ENCODE assay signal across 1 cellular context in the genomic region with DNA sequence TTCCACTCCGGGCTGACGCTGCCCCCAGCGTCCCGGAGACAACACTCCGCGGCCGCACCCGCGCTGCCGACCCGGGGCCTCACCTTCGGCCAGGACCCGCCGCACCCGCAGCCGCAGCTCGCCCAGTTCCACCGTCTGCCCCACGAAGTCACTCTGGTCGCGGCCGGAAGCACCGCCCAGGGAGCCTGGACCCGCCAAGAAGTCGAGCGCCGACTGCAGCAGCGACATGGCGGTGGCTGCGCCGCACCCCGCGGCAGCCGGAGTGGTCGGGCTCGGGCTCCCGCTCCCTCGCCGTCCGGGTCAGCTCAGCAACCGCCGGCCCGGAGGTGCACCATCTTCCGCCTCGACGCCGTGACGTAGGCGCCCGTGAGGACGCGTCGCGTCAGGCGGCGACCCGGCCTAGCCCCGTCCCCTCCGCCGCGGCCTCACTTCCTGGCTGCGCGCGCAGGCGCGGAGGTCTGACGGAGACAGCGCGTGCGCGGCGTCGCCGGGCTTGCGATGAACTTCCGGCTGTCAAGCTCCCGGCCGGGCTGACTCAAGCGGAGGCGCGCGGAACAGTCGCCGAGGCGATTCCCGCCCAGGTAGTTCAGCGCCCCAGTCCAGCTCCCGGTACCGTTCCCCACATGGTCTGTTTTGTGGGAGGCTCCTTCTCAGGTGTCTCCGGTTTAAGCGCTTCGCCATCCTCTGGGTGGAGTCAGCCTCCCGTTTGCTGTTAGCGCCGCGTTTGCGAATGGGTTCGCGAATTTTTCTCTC.
TF ChIP-seq lines count a peak whose summit lies in the region.

TSS of gene GAK (minus strand) at position 357 of the 753 bp plus-strand sequence. CDS start at position 228, 129 bp downstream.
TSS of gene TMEM175 (plus strand) at position 501 of the 753 bp plus-strand sequence. CDS start 15,280 bp downstream, outside the sequence.

TF ChIP-seq in HepG2, 621 proteins besides CTCF, POLR2A, EP300 and RAD21 (continued from another document and continues in another):
- TF ChIP-seq ZNF704 (CRISPR knock-in tag; IDR thresholded peaks at IDR 0.05; ENCODE audit: borderline replicate concordance) (0 out of 2 replicates have a peak, but pooled peaks have one; percentile 32), ZBTB2 (CRISPR knock-in tag; IDR thresholded peaks at IDR 0.05; ENCODE audit: low read depth) (peak; percentile 86; the same call in 1 of the 2 replicates), RERE (CRISPR knock-in tag; IDR thresholded peaks at IDR 0.05; ENCODE audit: low read depth) (0 out of 2 replicates have a peak, but pooled peaks have one; percentile 13), MTF1 (CRISPR knock-in tag; IDR thresholded peaks at IDR 0.05) (no peak), ZNF598 (CRISPR knock-in tag; IDR thresholded peaks at IDR 0.05; ENCODE audit: borderline replicate concordance) (peak; percentile 76; the same call in 1 of the 2 replicates), HES4 (CRISPR knock-in tag; IDR thresholded peaks at IDR 0.05; ENCODE audit: borderline replicate concordance) (no peak), ZSCAN22 (CRISPR knock-in tag; IDR thresholded peaks at IDR 0.05) (no peak), YEATS4 (CRISPR knock-in tag; IDR thresholded peaks at IDR 0.05; ENCODE audit: borderline replicate concordance) (peak; percentile 75; the same call in 1 of the 2 replicates), ZNF33B (CRISPR knock-in tag; IDR thresholded peaks at IDR 0.05) (peak; percentile 61), RXRA (CRISPR knock-in tag; IDR thresholded peaks at IDR 0.05) (peak; percentile 51; the same call in 1 of the 2 replicates), POLR2G (IDR thresholded peaks at IDR 0.05; ENCODE audit: low read depth, low read length) (peak; percentile 87), ZNF790 (CRISPR knock-in tag; IDR thresholded peaks at IDR 0.05; ENCODE audit: borderline replicate concordance) (0 out of 2 replicates have a peak, but pooled peaks have one; percentile 27), NFE2 (CRISPR knock-in tag; IDR thresholded peaks at IDR 0.05) (no peak), POLR2AphosphoS2 (IDR thresholded peaks at IDR 0.05; ENCODE audit: low read depth, low read length) (no peak), ZNF10 (CRISPR knock-in tag; IDR thresholded peaks at IDR 0.05; ENCODE audit: borderline replicate concordance, low read depth) (no peak), NFYC (CRISPR knock-in tag; IDR thresholded peaks at IDR 0.05) (0 out of 2 replicates have a peak, but pooled peaks have one; percentile 11), NAIF1 (CRISPR knock-in tag; IDR thresholded peaks at IDR 0.05; ENCODE audit: borderline replicate concordance) (no peak; the same call in 1 of the 2 replicates), ZNF530 (CRISPR knock-in tag; IDR thresholded peaks at IDR 0.05; ENCODE audit: low read depth) (no peak), ELK4 (CRISPR knock-in tag; IDR thresholded peaks at IDR 0.05; ENCODE audit: borderline replicate concordance) (0 out of 2 replicates have a peak, but pooled peaks have one; percentile 6), SAFB2 (CRISPR knock-in tag; IDR thresholded peaks at IDR 0.05; ENCODE audit: borderline replicate concordance, low read depth) (peak; percentile 49; the same call in 1 of the 2 replicates), SALL1 (CRISPR knock-in tag; IDR thresholded peaks at IDR 0.05) (peak; percentile 80; the same call in 1 of the 2 replicates), ZFYVE20 (CRISPR knock-in tag; IDR thresholded peaks at IDR 0.05; ENCODE audit: borderline replicate concordance, low read depth) (no peak), NFIC (IDR thresholded peaks at IDR 0.05; ENCODE audit: low read length) (no peak), ZNF652 (CRISPR knock-in tag; IDR thresholded peaks at IDR 0.05; ENCODE audit: borderline replicate concordance, low read depth) (no peak), ZNF639 (CRISPR knock-in tag; conservative IDR thresholded peaks at IDR 0.05) (peak; percentile 77), BHLHE40 (IDR thresholded peaks at IDR 0.05; ENCODE audit: low read length) (peak; percentile 60; the same call in 1 of the 2 replicates), YY1 (IDR thresholded peaks at IDR 0.05; ENCODE audit: insufficient read depth, insufficient replicate concordance, low read depth, low read length) (peak; percentile 74), TAF15 (IDR thresholded peaks at IDR 0.05; ENCODE audit: low read depth, low read length, poor library complexity, severe bottlenecking) (peak; percentile 63)
- TF ChIP-seq, protein P1, sequence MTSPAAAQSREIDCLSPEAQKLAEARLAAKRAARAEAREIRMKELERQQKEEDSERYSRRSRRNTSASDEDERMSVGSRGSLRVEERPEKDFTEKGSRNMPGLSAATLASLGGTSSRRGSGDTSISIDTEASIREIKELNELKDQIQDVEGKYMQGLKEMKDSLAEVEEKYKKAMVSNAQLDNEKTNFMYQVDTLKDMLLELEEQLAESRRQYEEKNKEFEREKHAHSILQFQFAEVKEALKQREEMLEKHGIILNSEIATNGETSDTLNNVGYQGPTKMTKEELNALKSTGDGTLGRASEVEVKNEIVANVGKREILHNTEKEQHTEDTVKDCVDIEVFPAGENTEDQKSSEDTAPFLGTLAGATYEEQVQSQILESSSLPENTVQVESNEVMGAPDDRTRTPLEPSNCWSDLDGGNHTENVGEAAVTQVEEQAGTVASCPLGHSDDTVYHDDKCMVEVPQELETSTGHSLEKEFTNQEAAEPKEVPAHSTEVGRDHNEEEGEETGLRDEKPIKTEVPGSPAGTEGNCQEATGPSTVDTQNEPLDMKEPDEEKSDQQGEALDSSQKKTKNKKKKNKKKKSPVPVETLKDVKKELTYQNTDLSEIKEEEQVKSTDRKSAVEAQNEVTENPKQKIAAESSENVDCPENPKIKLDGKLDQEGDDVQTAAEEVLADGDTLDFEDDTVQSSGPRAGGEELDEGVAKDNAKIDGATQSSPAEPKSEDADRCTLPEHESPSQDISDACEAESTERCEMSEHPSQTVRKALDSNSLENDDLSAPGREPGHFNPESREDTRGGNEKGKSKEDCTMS (CRISPR knock-in tag; conservative IDR thresholded peaks at IDR 0.05), result no peak
- TF ChIP-seq, protein P2, sequence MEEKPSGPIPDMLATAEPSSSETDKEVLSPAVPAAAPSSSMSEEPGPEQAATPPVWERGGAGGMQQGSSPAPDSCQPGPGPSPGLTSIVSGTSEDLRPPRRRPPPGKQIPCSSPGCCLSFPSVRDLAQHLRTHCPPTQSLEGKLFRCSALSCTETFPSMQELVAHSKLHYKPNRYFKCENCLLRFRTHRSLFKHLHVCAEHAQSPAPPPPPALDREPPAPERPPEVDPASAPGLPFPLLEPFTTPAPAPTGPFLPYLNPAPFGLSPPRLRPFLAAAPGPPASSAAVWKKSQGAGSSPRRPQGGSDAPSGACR (CRISPR knock-in tag; IDR thresholded peaks at IDR 0.05), result 0 out of 2 replicates have a peak, but pooled peaks have one; percentile 38
- TF ChIP-seq, protein P3, sequence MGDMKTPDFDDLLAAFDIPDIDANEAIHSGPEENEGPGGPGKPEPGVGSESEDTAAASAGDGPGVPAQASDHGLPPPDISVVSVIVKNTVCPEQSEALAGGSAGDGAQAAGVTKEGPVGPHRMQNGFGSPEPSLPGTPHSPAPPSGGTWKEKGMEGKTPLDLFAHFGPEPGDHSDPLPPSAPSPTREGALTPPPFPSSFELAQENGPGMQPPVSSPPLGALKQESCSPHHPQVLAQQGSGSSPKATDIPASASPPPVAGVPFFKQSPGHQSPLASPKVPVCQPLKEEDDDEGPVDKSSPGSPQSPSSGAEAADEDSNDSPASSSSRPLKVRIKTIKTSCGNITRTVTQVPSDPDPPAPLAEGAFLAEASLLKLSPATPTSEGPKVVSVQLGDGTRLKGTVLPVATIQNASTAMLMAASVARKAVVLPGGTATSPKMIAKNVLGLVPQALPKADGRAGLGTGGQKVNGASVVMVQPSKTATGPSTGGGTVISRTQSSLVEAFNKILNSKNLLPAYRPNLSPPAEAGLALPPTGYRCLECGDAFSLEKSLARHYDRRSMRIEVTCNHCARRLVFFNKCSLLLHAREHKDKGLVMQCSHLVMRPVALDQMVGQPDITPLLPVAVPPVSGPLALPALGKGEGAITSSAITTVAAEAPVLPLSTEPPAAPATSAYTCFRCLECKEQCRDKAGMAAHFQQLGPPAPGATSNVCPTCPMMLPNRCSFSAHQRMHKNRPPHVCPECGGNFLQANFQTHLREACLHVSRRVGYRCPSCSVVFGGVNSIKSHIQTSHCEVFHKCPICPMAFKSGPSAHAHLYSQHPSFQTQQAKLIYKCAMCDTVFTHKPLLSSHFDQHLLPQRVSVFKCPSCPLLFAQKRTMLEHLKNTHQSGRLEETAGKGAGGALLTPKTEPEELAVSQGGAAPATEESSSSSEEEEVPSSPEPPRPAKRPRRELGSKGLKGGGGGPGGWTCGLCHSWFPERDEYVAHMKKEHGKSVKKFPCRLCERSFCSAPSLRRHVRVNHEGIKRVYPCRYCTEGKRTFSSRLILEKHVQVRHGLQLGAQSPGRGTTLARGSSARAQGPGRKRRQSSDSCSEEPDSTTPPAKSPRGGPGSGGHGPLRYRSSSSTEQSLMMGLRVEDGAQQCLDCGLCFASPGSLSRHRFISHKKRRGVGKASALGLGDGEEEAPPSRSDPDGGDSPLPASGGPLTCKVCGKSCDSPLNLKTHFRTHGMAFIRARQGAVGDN (CRISPR knock-in tag; IDR thresholded peaks at IDR 0.05), result peak; percentile 93
